In the genomic region with DNA sequence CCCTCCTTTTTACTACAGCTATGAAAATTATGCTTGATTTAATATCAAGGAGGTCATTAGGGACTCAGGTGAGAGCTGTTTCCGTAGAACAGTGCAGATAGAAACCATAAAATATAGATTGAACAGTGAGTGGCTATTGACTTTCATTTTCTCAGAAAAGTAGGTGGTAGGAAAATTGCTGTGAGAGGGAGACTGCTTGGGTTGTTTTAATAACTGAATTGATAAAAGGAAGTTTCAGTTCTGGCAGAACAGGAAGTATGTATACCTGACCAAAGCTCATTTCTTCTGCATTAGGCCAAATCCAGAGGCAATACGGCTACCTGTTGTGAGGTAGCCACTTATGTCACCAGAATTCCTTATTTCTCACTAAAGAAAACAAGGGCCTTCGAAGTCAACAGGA, we compare ENCODE assay signal across 1 cellular context.
TF ChIP-seq lines count a peak whose summit lies in the region.

No MANE protein-coding gene starts in this region.

TF ChIP-seq in SK-N-SH, 30 proteins besides CTCF, POLR2A, EP300 and RAD21 (continued from another document):
- TF ChIP-seq, protein P1, sequence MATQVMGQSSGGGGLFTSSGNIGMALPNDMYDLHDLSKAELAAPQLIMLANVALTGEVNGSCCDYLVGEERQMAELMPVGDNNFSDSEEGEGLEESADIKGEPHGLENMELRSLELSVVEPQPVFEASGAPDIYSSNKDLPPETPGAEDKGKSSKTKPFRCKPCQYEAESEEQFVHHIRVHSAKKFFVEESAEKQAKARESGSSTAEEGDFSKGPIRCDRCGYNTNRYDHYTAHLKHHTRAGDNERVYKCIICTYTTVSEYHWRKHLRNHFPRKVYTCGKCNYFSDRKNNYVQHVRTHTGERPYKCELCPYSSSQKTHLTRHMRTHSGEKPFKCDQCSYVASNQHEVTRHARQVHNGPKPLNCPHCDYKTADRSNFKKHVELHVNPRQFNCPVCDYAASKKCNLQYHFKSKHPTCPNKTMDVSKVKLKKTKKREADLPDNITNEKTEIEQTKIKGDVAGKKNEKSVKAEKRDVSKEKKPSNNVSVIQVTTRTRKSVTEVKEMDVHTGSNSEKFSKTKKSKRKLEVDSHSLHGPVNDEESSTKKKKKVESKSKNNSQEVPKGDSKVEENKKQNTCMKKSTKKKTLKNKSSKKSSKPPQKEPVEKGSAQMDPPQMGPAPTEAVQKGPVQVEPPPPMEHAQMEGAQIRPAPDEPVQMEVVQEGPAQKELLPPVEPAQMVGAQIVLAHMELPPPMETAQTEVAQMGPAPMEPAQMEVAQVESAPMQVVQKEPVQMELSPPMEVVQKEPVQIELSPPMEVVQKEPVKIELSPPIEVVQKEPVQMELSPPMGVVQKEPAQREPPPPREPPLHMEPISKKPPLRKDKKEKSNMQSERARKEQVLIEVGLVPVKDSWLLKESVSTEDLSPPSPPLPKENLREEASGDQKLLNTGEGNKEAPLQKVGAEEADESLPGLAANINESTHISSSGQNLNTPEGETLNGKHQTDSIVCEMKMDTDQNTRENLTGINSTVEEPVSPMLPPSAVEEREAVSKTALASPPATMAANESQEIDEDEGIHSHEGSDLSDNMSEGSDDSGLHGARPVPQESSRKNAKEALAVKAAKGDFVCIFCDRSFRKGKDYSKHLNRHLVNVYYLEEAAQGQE (IDR thresholded peaks at IDR 0.05; ENCODE audit: low read depth, low read length) = no peak
- TF ChIP-seq, protein P2, sequence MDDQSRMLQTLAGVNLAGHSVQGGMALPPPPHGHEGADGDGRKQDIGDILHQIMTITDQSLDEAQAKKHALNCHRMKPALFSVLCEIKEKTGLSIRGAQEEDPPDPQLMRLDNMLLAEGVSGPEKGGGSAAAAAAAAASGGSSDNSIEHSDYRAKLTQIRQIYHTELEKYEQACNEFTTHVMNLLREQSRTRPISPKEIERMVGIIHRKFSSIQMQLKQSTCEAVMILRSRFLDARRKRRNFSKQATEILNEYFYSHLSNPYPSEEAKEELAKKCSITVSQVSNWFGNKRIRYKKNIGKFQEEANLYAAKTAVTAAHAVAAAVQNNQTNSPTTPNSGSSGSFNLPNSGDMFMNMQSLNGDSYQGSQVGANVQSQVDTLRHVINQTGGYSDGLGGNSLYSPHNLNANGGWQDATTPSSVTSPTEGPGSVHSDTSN (IDR thresholded peaks at IDR 0.05) = no peak
- TF ChIP-seq RXRA (IDR thresholded peaks at IDR 0.05; ENCODE audit: borderline replicate concordance, low read depth) (no peak), JUND (IDR thresholded peaks at IDR 0.05) (no peak), TEAD4 (IDR thresholded peaks at IDR 0.05; ENCODE audit: borderline replicate concordance, insufficient read depth) (no peak), YY1 (IDR thresholded peaks at IDR 0.05; ENCODE audit: low read depth) (no peak), EZH2phosphoT487 (IDR thresholded peaks at IDR 0.05; ENCODE audit: borderline replicate concordance, low read depth) (no peak), RCOR1 (IDR thresholded peaks at IDR 0.05; ENCODE audit: low read length) (no peak), ELF1 (IDR thresholded peaks at IDR 0.05) (no peak)
- TF ChIP-seq, protein P3, sequence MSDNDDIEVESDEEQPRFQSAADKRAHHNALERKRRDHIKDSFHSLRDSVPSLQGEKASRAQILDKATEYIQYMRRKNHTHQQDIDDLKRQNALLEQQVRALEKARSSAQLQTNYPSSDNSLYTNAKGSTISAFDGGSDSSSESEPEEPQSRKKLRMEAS (IDR thresholded peaks at IDR 0.05; ENCODE audit: low read depth) = no peak
- TF ChIP-seq, protein P4, sequence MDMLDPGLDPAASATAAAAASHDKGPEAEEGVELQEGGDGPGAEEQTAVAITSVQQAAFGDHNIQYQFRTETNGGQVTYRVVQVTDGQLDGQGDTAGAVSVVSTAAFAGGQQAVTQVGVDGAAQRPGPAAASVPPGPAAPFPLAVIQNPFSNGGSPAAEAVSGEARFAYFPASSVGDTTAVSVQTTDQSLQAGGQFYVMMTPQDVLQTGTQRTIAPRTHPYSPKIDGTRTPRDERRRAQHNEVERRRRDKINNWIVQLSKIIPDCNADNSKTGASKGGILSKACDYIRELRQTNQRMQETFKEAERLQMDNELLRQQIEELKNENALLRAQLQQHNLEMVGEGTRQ (IDR thresholded peaks at IDR 0.05; ENCODE audit: borderline replicate concordance, low read depth, low read length) = no peak
- TF ChIP-seq, protein P5, sequence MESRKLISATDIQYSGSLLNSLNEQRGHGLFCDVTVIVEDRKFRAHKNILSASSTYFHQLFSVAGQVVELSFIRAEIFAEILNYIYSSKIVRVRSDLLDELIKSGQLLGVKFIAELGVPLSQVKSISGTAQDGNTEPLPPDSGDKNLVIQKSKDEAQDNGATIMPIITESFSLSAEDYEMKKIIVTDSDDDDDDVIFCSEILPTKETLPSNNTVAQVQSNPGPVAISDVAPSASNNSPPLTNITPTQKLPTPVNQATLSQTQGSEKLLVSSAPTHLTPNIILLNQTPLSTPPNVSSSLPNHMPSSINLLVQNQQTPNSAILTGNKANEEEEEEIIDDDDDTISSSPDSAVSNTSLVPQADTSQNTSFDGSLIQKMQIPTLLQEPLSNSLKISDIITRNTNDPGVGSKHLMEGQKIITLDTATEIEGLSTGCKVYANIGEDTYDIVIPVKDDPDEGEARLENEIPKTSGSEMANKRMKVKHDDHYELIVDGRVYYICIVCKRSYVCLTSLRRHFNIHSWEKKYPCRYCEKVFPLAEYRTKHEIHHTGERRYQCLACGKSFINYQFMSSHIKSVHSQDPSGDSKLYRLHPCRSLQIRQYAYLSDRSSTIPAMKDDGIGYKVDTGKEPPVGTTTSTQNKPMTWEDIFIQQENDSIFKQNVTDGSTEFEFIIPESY (IDR thresholded peaks at IDR 0.05; ENCODE audit: borderline replicate concordance, low read depth) = no peak
